23 cellular contexts compared by ENCODE assay signal in genomic region chr20:57038608-57039440, GRCh38.
DNase-seq lines count a peak whose midpoint lies in the region; ATAC-seq, FAIRE-seq and TF ChIP-seq lines count a peak whose summit lies in the region.
"Had no signal": no experiment of that assay in that cellular context is flagged by ENCODE, and none has a peak within 500 bp of the region (broad histone marks: within the 10 kb centered on the region; RNA-seq: fewer than 3 reads in every experiment).

No MANE protein-coding gene starts in this region.

- H3K36me3 ChIP-seq in GM12878 (ENCODE audit: control insufficient read depth in 2 of 2, insufficient read depth in 2 of 2, low read length in 1 of 2) (no peaks in the 10 kb centered on the region), Peyer's patch (no peaks in the 10 kb centered on the region)

- peak; percentile 98 for FAIRE-seq in HTR-8/SVneo (lab: Jason Lieb, UNC)
- no peak for FAIRE-seq in GM12878 (lab: Jason Lieb, UNC)
- FAIRE-seq: A204.1, G401.6, GM18507, RCC 7860 had no signal

- 15% methylated on average over 4 of the region's 4 CpGs for WGBS in GM12878 (ENCODE audit: insufficient coverage, insufficient replicate concordance, low lambda C conversion rate, missing lambda C conversion rate)

- H3K27me3 Mint-ChIP-seq in CD14-positive monocyte (ENCODE audit: low read depth in 3 of 3) = peaks cover 1 to 6% (median 3%) of the 10 kb centered on the region in 3 donors
- H3K27me3 Mint-ChIP-seq in mesothelial cell of epicardium (ENCODE audit: low read depth) = peaks cover 2% of the 10 kb centered on the region

- H3K9me3 ChIP-seq in GM12878 (replicated peaks; ENCODE audit: control insufficient read depth, insufficient read depth, low read length) = peaks cover 2% of the 10 kb centered on the region; the same call in 1 of the 3 replicates
- no peaks in the 10 kb centered on the region for H3K9me3 ChIP-seq in Peyer's patch

- intact Hi-C loops in CD14-positive monocyte (cut with micrococcal nuclease) (no loop called here), GM12878 (cut with micrococcal nuclease; ENCODE audit: unreplicated experiment) (no loop called here)

- in situ Hi-C loops in GM12878 (cut with MboI) = no loop called here

- H3K4me1 Mint-ChIP-seq in CD14-positive monocyte (no peaks in the 10 kb centered on the region), mesothelial cell of epicardium (peaks cover 10% of the 10 kb centered on the region)

- RAD21 ChIA-PET in GM12878 (lab: Charles Lee; ENCODE audit: unreplicated experiment) = no interaction called here

- no peak overlapping the region for H3K4me3 Mint-ChIP-seq in CD14-positive monocyte
- H3K4me3 Mint-ChIP-seq in mesothelial cell of epicardium = no peak overlapping the region
- H3K4me3 Mint-ChIP-seq: CD4-positive, alpha-beta T cell had no signal

- H3K4me3 ChIP-seq in GM12878 = no peak overlapping the region
- H3K4me3 ChIP-seq in foreskin fibroblast (ENCODE audit: low read depth in 1 of 2, low read length in 2 of 2) = no peak overlapping the region
- no peak overlapping the region for H3K4me3 ChIP-seq in Peyer's patch
- H3K4me3 ChIP-seq: SK-N-MC had no signal

- H4K20me1 ChIP-seq in GM12878 (ENCODE audit: control insufficient read depth, insufficient read depth) = no peaks in the 10 kb centered on the region

- BruUV-seq in GM12878 (replicated peaks; lab: Mats Ljungman, UMichigan) = no TSS peak

- no peak for TF ChIP-seq RAD21 in GM12878 (IDR thresholded peaks at IDR 0.05; ENCODE audit: insufficient read depth, low read depth, low read length)

- no peak overlapping the region for H3K4me2 ChIP-seq in GM12878 (ENCODE audit: control insufficient read depth, insufficient read depth)

- H3K27me3 ChIP-seq in GM12878 (replicated peaks in 1 of 2; ENCODE audit: control insufficient read depth in 2 of 2, insufficient read depth in 2 of 2, low read length in 1 of 2) (no peaks in the 10 kb centered on the region; a peak in 2 of 4 replicates), Peyer's patch (no peaks in the 10 kb centered on the region)

- TF ChIP-seq CTCF in CD14-positive monocyte (IDR thresholded peaks at IDR 0.05) (no peak), GM12878 (IDR thresholded peaks at IDR 0.05 in 2 of 3, conservative IDR thresholded peaks at IDR 0.05 in 1 of 3; ENCODE audit: control insufficient read depth in 2 of 3, extremely low read depth in 1 of 3, insufficient read depth in 1 of 3, low read depth in 3 of 3, low read length in 3 of 3) (no peak), foreskin fibroblast (IDR thresholded peaks at IDR 0.05; ENCODE audit: low read depth, low read length) (no peak), Peyer's patch (IDR thresholded peaks at IDR 0.05) (no peak), mesothelial cell of epicardium (IDR thresholded peaks at IDR 0.05; ENCODE audit: unreplicated experiment) (no peak)

- no peak for TF ChIP-seq EP300 in GM12878 (IDR thresholded peaks at IDR 0.05; ENCODE audit: borderline replicate concordance in 1 of 2, control insufficient read depth in 1 of 2, low read depth in 2 of 2, low read length in 2 of 2)

- no peaks in the 10 kb centered on the region for H3K36me3 Mint-ChIP-seq in CD14-positive monocyte
- no peaks in the 10 kb centered on the region for H3K36me3 Mint-ChIP-seq in mesothelial cell of epicardium

- no peaks in the 10 kb centered on the region for H3K79me2 ChIP-seq in GM12878 (ENCODE audit: control insufficient read depth, insufficient read depth, low read length)

- CTCF ChIA-PET in GM12878 (lab: Yijun Ruan, JAX) = no interaction called here

- SMC1A ChIA-PET in GM12878 (lab: Charles Lee; ENCODE audit: uncharacterized antibody, unreplicated experiment) = no interaction called here

- peak; percentile 10 for DNase-seq in CD14-positive monocyte (ENCODE audit: low spot score)
- DNase-seq in HTR-8/SVneo (ENCODE audit: insufficient read length, low spot score) = no peak
- no peak for DNase-seq in GM12878 (ENCODE audit: low read depth, low spot score)
- peak; percentile 71 to 77 for DNase-seq in foreskin fibroblast
- no peak for DNase-seq in NCI-H2227 treated with DMSO at 0.1 percent for 48 hours (lab: John Stamatoyannopoulos, UW)
- DNase-seq in Peyer's patch = no peak
- no peak for DNase-seq in mesothelial cell of epicardium (ENCODE audit: low spot score in 2 of 2, unreplicated experiment in 2 of 2)
- DNase-seq in DMS114 treated with DMSO at 0.1 percent for 48 hours (lab: John Stamatoyannopoulos, UW; ENCODE audit: unreplicated experiment) = no peak
- DNase-seq: CD4-positive, alpha-beta T cell; COR-L47; GOT3; KBM-7; MM.1S; NCI-H1092; NCI-H146; NCI-H2029; NCI-H526; SHP77 had no signal

- no peak overlapping the region for H3K9ac ChIP-seq in GM12878 (ENCODE audit: control insufficient read depth, insufficient read depth, low read length)

- H3K27ac Mint-ChIP-seq in CD14-positive monocyte = no peak overlapping the region
- no peak overlapping the region for H3K27ac Mint-ChIP-seq in mesothelial cell of epicardium
- H3K27ac Mint-ChIP-seq: CD4-positive, alpha-beta T cell had no signal

- no peaks in the 10 kb centered on the region for H3K4me1 ChIP-seq in GM12878 (ENCODE audit: control insufficient read depth, insufficient read depth, low read length)
- no peaks in the 10 kb centered on the region for H3K4me1 ChIP-seq in Peyer's patch

- H2AFZ ChIP-seq in GM12878 (ENCODE audit: control insufficient read depth, low read depth, low read length) = no peak overlapping the region

- POLR2A ChIA-PET in GM12878 (lab: Charles Lee) = no interaction called here

- H3K9me3 Mint-ChIP-seq in CD14-positive monocyte (peaks cover 5 to 12% (median 7%) of the 10 kb centered on the region in 7 donors), mesothelial cell of epicardium (no peaks in the 10 kb centered on the region)

- H3K27ac ChIP-seq in GM12878 (ENCODE audit: control insufficient read depth, insufficient read depth) (no peak overlapping the region), Peyer's patch (no peak overlapping the region)
- H3K27ac ChIP-seq: SK-N-MC had no signal

- ATAC-seq in GM12878 = no peak

- TF ChIP-seq POLR2A in GM12878 (IDR thresholded peaks at IDR 0.05; ENCODE audit: low read depth, low read length) (no peak), Peyer's patch (IDR thresholded peaks at IDR 0.05) (no peak)

TF ChIP-seq in GM12878, 131 proteins besides CTCF, POLR2A, EP300 and RAD21:
- TF ChIP-seq SKIL (IDR thresholded peaks at IDR 0.05; ENCODE audit: low read depth, poor library complexity, severe bottlenecking) (no peak), CREB1 (IDR thresholded peaks at IDR 0.05; ENCODE audit: low read depth) (no peak), FOXK2 (IDR thresholded peaks at IDR 0.05) (peak; percentile 33; the same call in 1 of the 2 replicates), E4F1 (IDR thresholded peaks at IDR 0.05; ENCODE audit: borderline replicate concordance, partially characterized antibody) (peak; percentile 41)

Comparison
In these comparisons a context has a peak if more than half of its experiments do, and no peak if none do; other contexts are left out.
1. DNase-seq: peak in CD14-positive monocyte (single experiment) and foreskin fibroblast (2 of 2); none in HTR-8/SVneo (single experiment), GM12878 (single experiment), NCI-H2227 treated with DMSO at 0.1 percent for 48 hours (single experiment), Peyer's patch (0 of 3), mesothelial cell of epicardium (0 of 2) and DMS114 treated with DMSO at 0.1 percent for 48 hours (single experiment).